7 cellular contexts compared by ENCODE assay signal in the genomic region with DNA sequence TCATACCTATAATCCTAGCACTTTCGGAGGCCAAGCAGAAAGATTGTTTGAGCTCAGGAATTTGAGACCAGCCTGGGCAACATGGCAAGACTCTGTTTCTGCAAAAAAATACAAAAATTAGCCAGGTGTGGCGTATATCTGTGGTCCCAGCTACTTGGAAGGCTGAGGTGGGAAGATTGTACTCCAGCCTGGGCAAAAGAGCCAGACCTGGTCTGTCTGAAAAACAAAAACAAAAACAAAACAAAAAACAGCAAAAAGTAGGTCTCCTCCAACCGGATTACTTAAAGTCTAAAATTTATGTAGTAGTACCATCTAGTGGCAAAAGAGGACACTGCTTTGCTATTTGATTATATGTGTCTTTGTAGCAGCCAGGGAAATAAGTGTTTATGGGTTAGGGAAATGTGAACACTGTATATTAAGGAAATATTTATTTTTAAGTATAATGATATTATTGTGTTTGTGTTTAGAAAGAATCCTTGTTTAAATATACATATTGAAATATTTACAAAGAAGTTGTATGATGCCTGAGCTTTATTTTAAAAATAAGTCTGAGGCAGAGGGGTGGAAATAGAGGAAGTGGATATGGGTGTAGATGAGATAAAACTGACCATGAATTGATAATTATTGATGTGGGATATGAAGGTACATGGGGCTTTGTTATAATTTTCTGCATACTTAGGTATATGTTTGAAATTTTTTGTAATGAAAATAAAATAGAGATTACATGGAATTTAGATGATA. TPM values are rescaled to one million over a fixed set of nuclear protein-coding genes. Genes with fewer than 3 reads are reported as not detected.
DNase-seq lines count a peak whose midpoint lies in the region; ATAC-seq and TF ChIP-seq lines count a peak whose summit lies in the region.

No MANE protein-coding gene starts in this region.

- no peak overlapping the region for H3K4me2 ChIP-seq in PC-9

- H3K27ac ChIP-seq in PC-9 (no peak overlapping the region), colonic mucosa (no peak overlapping the region), lower lobe of right lung (no peak overlapping the region), upper lobe of right lung (no peak overlapping the region)

- no peaks in the 10 kb centered on the region for H3K4me1 ChIP-seq in PC-9 (replicated peaks; ENCODE audit: insufficient read depth)
- no peaks in the 10 kb centered on the region for H3K4me1 ChIP-seq in colonic mucosa
- H3K4me1 ChIP-seq in lower lobe of right lung, result no peaks in the 10 kb centered on the region
- no peaks in the 10 kb centered on the region for H3K4me1 ChIP-seq in upper lobe of right lung

- DNase-seq in ELR (ENCODE audit: low read depth) (peak; percentile 78), HT1080 (ENCODE audit: low read depth) (peak; percentile 50), PC-9 (peak; percentile 1 to 54), colonic mucosa (no peak), lower lobe of right lung (no peak), upper lobe of right lung (no peak)

- peak; percentile 89 for ATAC-seq in GM21515 (IDR thresholded peaks at IDR 0.05; ENCODE audit: unreplicated experiment)
- peak; percentile 63 to 83 for ATAC-seq in lower lobe of right lung
- peak; percentile 84 for ATAC-seq in upper lobe of right lung

- H3K36me3 ChIP-seq in PC-9 (ENCODE audit: low read depth) (no peaks in the 10 kb centered on the region), colonic mucosa (no peaks in the 10 kb centered on the region), lower lobe of right lung (peaks cover 16% of the 10 kb centered on the region), upper lobe of right lung (peaks cover 10% of the 10 kb centered on the region)

- H3K79me2 ChIP-seq in PC-9 (ENCODE audit: low read depth), result no peaks in the 10 kb centered on the region

- H3K27me3 ChIP-seq in PC-9 (ENCODE audit: insufficient read depth, low read depth) (no peaks in the 10 kb centered on the region), colonic mucosa (no peaks in the 10 kb centered on the region), lower lobe of right lung (ENCODE audit: low read depth) (no peaks in the 10 kb centered on the region), upper lobe of right lung (no peaks in the 10 kb centered on the region)

- POLR2A ChIA-PET in PC-9 (lab: Charles Lee; ENCODE audit: unreplicated experiment), result no interaction called here

- no peaks in the 10 kb centered on the region for H3K9me2 ChIP-seq in PC-9 (ENCODE audit: insufficient read depth)

- no peaks in the 10 kb centered on the region for H3F3A ChIP-seq in PC-9 (ENCODE audit: insufficient read depth, low read depth)

- H2AFZ ChIP-seq in PC-9, result no peak overlapping the region

- peak; percentile 85 for TF ChIP-seq CTCF in PC-9 (conservative IDR thresholded peaks at IDR 0.05)
- peak; percentile 82 for TF ChIP-seq CTCF in colonic mucosa (IDR thresholded peaks at IDR 0.05)
- TF ChIP-seq CTCF in lower lobe of right lung (IDR thresholded peaks at IDR 0.05), result peak; percentile 84
- TF ChIP-seq CTCF in upper lobe of right lung (IDR thresholded peaks at IDR 0.05), result peak; percentile 86

- no TSS peak for BruUV-seq in PC-9 (replicated peaks; lab: Mats Ljungman, UMichigan)

- no peaks in the 10 kb centered on the region for H3K9me3 ChIP-seq in PC-9 (ENCODE audit: insufficient read depth, low read depth)
- H3K9me3 ChIP-seq in colonic mucosa, result no peaks in the 10 kb centered on the region
- H3K9me3 ChIP-seq in lower lobe of right lung, result no peaks in the 10 kb centered on the region
- H3K9me3 ChIP-seq in upper lobe of right lung, result no peaks in the 10 kb centered on the region

- CTCF ChIA-PET in PC-9 (lab: Charles Lee), result interaction anchor here (0.5 to 1.7 kb wide), 7 partner anchors 27 to 367 kb away, joined by 3 to 11 read pairs (median 4); no protein-coding TSS in a partner anchor

- no peaks in the 10 kb centered on the region; the same call in 1 of the 2 replicates for H4K20me1 ChIP-seq in PC-9 (ENCODE audit: insufficient read depth)

- H3K9ac ChIP-seq in colonic mucosa (ENCODE audit: low read depth in 2 of 2, low read length in 2 of 2), result no peak overlapping the region

- H3K4me3 ChIP-seq in PC-9 (no peak overlapping the region), colonic mucosa (no peak overlapping the region), lower lobe of right lung (no peak overlapping the region), upper lobe of right lung (no peak overlapping the region)

- intact Hi-C loops in PC-9 (cut with micrococcal nuclease; ENCODE audit: unreplicated experiment), result loop anchor here (1.0 to 2.0 kb wide), 3 partner anchors 66 to 583 kb away; no protein-coding TSS in a partner anchor
- intact Hi-C loops in colonic mucosa (cut with DNase I), result loop anchor here (2.0 to 5.0 kb wide), 2 partner anchors 65 to 207 kb away; no protein-coding TSS in a partner anchor
- intact Hi-C loops in lower lobe of right lung (cut with DNase I), result loop anchor here (5.0 kb wide), 1 partner anchor 205 kb away; no protein-coding TSS in a partner anchor
- intact Hi-C loops in upper lobe of right lung (cut with DNase I), result loop anchor here (5.0 kb wide), 1 partner anchor 205 kb away; no protein-coding TSS in a partner anchor

RNA-seq across cellular contexts. Expression of a gene that starts 20.0 kb away (rescaled TPM):
- 21.4 and 28.9 TPM in 2 replicates for total RNA-seq in HT1080 (2014; rRNA removed; shearing (Covaris generic))
- 4.1 and 6.2 TPM in 2 replicates for polyA plus RNA-seq in HT1080 (2015; cell fraction: cytosol; rRNA removed)
- polyA plus RNA-seq in HT1080 (2015; cell fraction: nucleus; rRNA removed), result 17.1 and 19.1 TPM in 2 replicates
- total RNA-seq in PC-9 (2021) (22.9 and 23.5 TPM in 2 replicates), colonic mucosa (10 to 100 TPM; 36.0 to 36.8 TPM), lower lobe of right lung (47.7 TPM), upper lobe of right lung (54.1 TPM)

Comparison
In these comparisons a context has a peak if more than half of its experiments do, and no peak if none do; other contexts are left out.
1. DNase-seq: peak in ELR (single experiment), HT1080 (single experiment) and PC-9 (2 of 2); none in colonic mucosa (single experiment), lower lobe of right lung (single experiment) and upper lobe of right lung (single experiment).
2. Peak in every context shown above with its lines, with median percentiles within 50 percentile points of each other: ATAC-seq and CTCF ChIP-seq.